8 cellular contexts compared by ENCODE assay signal in the genomic region with DNA sequence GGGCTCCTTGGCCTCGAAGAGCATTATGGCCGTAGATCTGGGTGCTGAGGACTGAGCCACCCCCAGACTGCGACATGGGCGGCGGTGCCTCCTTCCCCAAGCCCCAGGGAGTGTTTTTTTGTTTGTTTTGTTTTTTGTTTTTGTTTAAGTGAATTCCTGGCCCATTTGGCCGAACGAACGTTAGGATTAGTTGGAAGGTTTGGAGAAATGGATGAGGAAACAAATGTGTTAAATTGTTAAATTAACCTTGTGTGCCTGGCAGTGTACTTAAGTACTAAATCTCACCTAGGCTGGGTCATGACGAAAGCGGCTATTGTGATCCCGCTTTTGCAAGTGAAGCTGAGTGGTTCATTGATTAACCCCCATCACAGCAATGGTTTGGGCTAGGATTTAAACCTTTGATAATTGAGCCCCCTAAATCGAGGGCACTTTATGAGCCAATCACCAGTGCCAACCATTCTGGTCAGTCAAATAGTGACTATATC. TPM values are rescaled to one million over a fixed set of nuclear protein-coding genes. Genes with fewer than 3 reads are reported as not detected.
DNase-seq lines count a peak whose midpoint lies in the region; ATAC-seq lines count a peak whose summit lies in the region.

No MANE protein-coding gene starts in this region.

- H3K4me2 ChIP-seq in BLaER1: no peak overlapping the region

- no peaks in the 10 kb centered on the region for H4K20me1 ChIP-seq in BLaER1

- H3K9ac ChIP-seq in BLaER1: no peak overlapping the region
- H3K9ac ChIP-seq in HUES6 (ENCODE audit: low read length): peak overlapping the region; percentile 90

- DNase-seq in caudate nucleus (lab: John Stamatoyannopoulos, UW): peak in 2 of 61 donors; percentile 20 to 53
- DNase-seq in naive B cell: no peak
- no peak for DNase-seq in nucleus accumbens (lab: John Stamatoyannopoulos, UW)

- H3K36me3 Mint-ChIP-seq in naive B cell: no peaks in the 10 kb centered on the region

- peak overlapping the region in 5 of 6 donors; percentile 28 to 94 (median 86) for H3K27ac Mint-ChIP-seq in naive B cell

- H3K36me3 ChIP-seq in BLaER1 (no peaks in the 10 kb centered on the region), HUES6 (ENCODE audit: control insufficient read depth, insufficient read depth, low read length) (peaks cover 9% of the 10 kb centered on the region)

- H3K9me3 ChIP-seq in BLaER1: peaks cover 22% of the 10 kb centered on the region
- H3K9me3 ChIP-seq in HUES6 (ENCODE audit: control insufficient read depth, insufficient read depth, low read depth, low read length): no peaks in the 10 kb centered on the region

- H3K4me3 ChIP-seq in BLaER1: peak overlapping the region; percentile 44
- peak overlapping the region; percentile 98 for H3K4me3 ChIP-seq in HUES6 (ENCODE audit: low read depth, low read length)

- H3K27me3 Mint-ChIP-seq in naive B cell: no peaks in the 10 kb centered on the region

- H3K9me3 Mint-ChIP-seq in naive B cell: no peaks in the 10 kb centered on the region

- H3K4me1 Mint-ChIP-seq in naive B cell: peaks cover 16 to 23% (median 18%) of the 10 kb centered on the region in 3 donors

- H3K27ac ChIP-seq in BLaER1 (no peak overlapping the region), HUES6 (ENCODE audit: low read depth, low read length) (peak overlapping the region; percentile 85), caudate nucleus (ENCODE audit: low read depth, low read length) (peak overlapping the region; percentile 67)

- H3K4me1 ChIP-seq in BLaER1 (peaks cover 7% of the 10 kb centered on the region; the same call in 1 of the 2 replicates), HUES6 (ENCODE audit: control insufficient read depth, insufficient read depth, low read length) (peaks cover 17% of the 10 kb centered on the region)

- peak overlapping the region; percentile 91 to 100 (median 99) for H3K4me3 Mint-ChIP-seq in naive B cell

- H3K27me3 ChIP-seq in BLaER1: peaks cover 41% of the 10 kb centered on the region
- H3K27me3 ChIP-seq in HUES6 (ENCODE audit: control insufficient read depth, insufficient read depth, low read length): no peaks in the 10 kb centered on the region

- ATAC-seq in naive B cell (ENCODE audit: low read depth in 2 of 2) (peak; percentile 39 to 49), GM21515 (IDR thresholded peaks at IDR 0.05; ENCODE audit: unreplicated experiment) (no peak), GM18907 (IDR thresholded peaks at IDR 0.05; ENCODE audit: unreplicated experiment) (no peak)
- ATAC-seq in activated CD4-positive, CD25-positive, alpha-beta regulatory T cell treated with anti-CD3 and anti-CD28 coated beads, Interleukin-2, amount 50 U/mL, for 24 hours: no peak

RNA-seq across cellular contexts. Expression of a gene that starts 22.9 kb away (rescaled TPM):
- 1,000 to 10,000 TPM in 4 of 6 donors, 100 to 1,000 TPM in 2; 981 to 1,356 (median 1,024) TPM for polyA plus RNA-seq in naive B cell (ENCODE audit: low read depth in 6 of 6)

RNA-seq across cellular contexts. Expression of a gene that starts 23.5 kb away (rescaled TPM):
- polyA plus RNA-seq in naive B cell (ENCODE audit: low read depth in 6 of 6): 10 to 100 TPM in 3 of 6 donors, 1 to 10 TPM in 3; 8.0 to 13.0 (median 10.0) TPM

RNA-seq across cellular contexts. Expression of a gene that starts 35.8 kb away (rescaled TPM):
- polyA plus RNA-seq in naive B cell (ENCODE audit: low read depth in 6 of 6): 1 to 10 TPM; 2.0 to 4.8 (median 3.5) TPM

Comparison
In these comparisons a context has a peak if more than half of its experiments do, and no peak if none do; other contexts are left out.
1. ATAC-seq: peak in naive B cell (2 of 2); none in activated CD4-positive, CD25-positive, alpha-beta regulatory T cell treated with anti-CD3 and anti-CD28 coated beads, Interleukin-2, amount 50 U/mL, for 24 hours (0 of 2), GM21515 (single experiment) and GM18907 (single experiment).